ENCODE assay signal across 8 cellular contexts in genomic region chr5:174935854-174936474, GRCh38.
A peak's percentile ranks its signal among the peaks of the same experiment; 100 is the strongest.
DNase-seq lines count a peak whose midpoint lies in the region; ATAC-seq and TF ChIP-seq lines count a peak whose summit lies in the region.

No MANE protein-coding gene starts in this region.

- in situ Hi-C loops in KBM-7 (cut with MboI; ENCODE audit: low pct_unique_long_range_greater_than_20kb, low sequenced_read_pairs) (no loop called here), mammary epithelial cell (cut with MboI; ENCODE audit: low sequenced_read_pairs in 2 of 2) (no loop called here)

- no TSS peak for BruUV-seq in mammary epithelial cell (replicated peaks; lab: Mats Ljungman, UMichigan)

- no peaks in the 10 kb centered on the region for H4K20me1 ChIP-seq in mammary epithelial cell (ENCODE audit: insufficient read depth, low read length)

- TF ChIP-seq CTCF in mammary epithelial cell (conservative IDR thresholded peaks at IDR 0.05 in 1 of 2, IDR thresholded peaks at IDR 0.05 in 1 of 2; ENCODE audit: extremely low read depth in 1 of 2, insufficient read depth in 1 of 2, low read depth in 1 of 2, low read length in 2 of 2) (peak; percentile 93), kidney epithelial cell (IDR thresholded peaks at IDR 0.05; ENCODE audit: insufficient read depth, low read length, poor library complexity, severe bottlenecking) (peak; percentile 96)

- no peak overlapping the region for H3K4me3 ChIP-seq in mammary epithelial cell (replicated peaks in 1 of 3; ENCODE audit: insufficient read depth in 1 of 3, low read depth in 2 of 3, low read length in 3 of 3)
- no peak overlapping the region for H3K4me3 ChIP-seq in kidney epithelial cell (ENCODE audit: low read depth, low read length)

- H3K79me2 ChIP-seq in mammary epithelial cell (ENCODE audit: insufficient read depth, low read length), result no peaks in the 10 kb centered on the region

- no peaks in the 10 kb centered on the region for H3K36me3 ChIP-seq in mammary epithelial cell (ENCODE audit: insufficient read depth, low read length)
- no peaks in the 10 kb centered on the region for H3K36me3 ChIP-seq in kidney epithelial cell (ENCODE audit: control insufficient read depth, insufficient read depth, low read length)

- DNase-seq in NCI-H2171 treated with DMSO at 0.1 percent for 48 hours (lab: John Stamatoyannopoulos, UW) (peak; percentile 10), NCI-H2171 (lab: John Stamatoyannopoulos, UW) (no peak), KBM-7 (peak; percentile 53), T follicular helper cell (ENCODE audit: low read depth) (peak; percentile 8), mammary epithelial cell (peak; percentile 12), kidney epithelial cell (ENCODE audit: low read depth) (peak; percentile 1)
- peak in 2 of 3 experiments; percentile 11 to 26 for DNase-seq in stimulated activated CD4-positive, alpha-beta T cell treated with anti-CD3 and anti-CD28 coated beads, TNF-alpha, amount 100 ng/mL, for 24 hours (ENCODE audit: low read depth in 3 of 3)

- no peak overlapping the region for H3K4me2 ChIP-seq in mammary epithelial cell (ENCODE audit: insufficient read depth, low read depth, low read length)

- no peak for ATAC-seq in GM18505 (IDR thresholded peaks at IDR 0.05; ENCODE audit: unreplicated experiment)

- dilution Hi-C loops in mammary epithelial cell (cut with HindIII; ENCODE audit: low sequenced_read_pairs), result no loop called here

- H3K27ac ChIP-seq in mammary epithelial cell (ENCODE audit: insufficient read depth, low read depth, low read length), result no peak overlapping the region

- H3K4me1 ChIP-seq in mammary epithelial cell (ENCODE audit: insufficient read depth, low read length), result no peaks in the 10 kb centered on the region

- H3K9me3 ChIP-seq in mammary epithelial cell (replicated peaks; ENCODE audit: insufficient read depth, low read length), result no peaks in the 10 kb centered on the region

- no peaks in the 10 kb centered on the region for H3K27me3 ChIP-seq in mammary epithelial cell (ENCODE audit: insufficient read depth, low read length)
- no peaks in the 10 kb centered on the region for H3K27me3 ChIP-seq in kidney epithelial cell (ENCODE audit: control insufficient read depth, insufficient read depth, low read length)

- CTCF ChIA-PET in mammary epithelial cell (lab: Charles Lee; ENCODE audit: low non-redundant PET), result no interaction called here

- WGBS in mammary epithelial cell (ENCODE audit: low coverage, missing lambda C conversion rate), result 10% methylated on average over 9 of the region's 9 CpGs

- intact Hi-C loops in mammary epithelial cell (cut with micrococcal nuclease), result loop anchor here (1.0 kb wide), 1 partner anchor 517 kb away; no protein-coding TSS in a partner anchor

- H3K9ac ChIP-seq in mammary epithelial cell (ENCODE audit: insufficient read depth, low read length), result no peak overlapping the region

- no peak for TF ChIP-seq POLR2A in GM18505 (IDR thresholded peaks at IDR 0.05; ENCODE audit: borderline replicate concordance, extremely low read depth, insufficient read depth, insufficient read length)

- H2AFZ ChIP-seq in mammary epithelial cell (ENCODE audit: low read depth, low read length), result no peak overlapping the region
